In the genomic region with DNA sequence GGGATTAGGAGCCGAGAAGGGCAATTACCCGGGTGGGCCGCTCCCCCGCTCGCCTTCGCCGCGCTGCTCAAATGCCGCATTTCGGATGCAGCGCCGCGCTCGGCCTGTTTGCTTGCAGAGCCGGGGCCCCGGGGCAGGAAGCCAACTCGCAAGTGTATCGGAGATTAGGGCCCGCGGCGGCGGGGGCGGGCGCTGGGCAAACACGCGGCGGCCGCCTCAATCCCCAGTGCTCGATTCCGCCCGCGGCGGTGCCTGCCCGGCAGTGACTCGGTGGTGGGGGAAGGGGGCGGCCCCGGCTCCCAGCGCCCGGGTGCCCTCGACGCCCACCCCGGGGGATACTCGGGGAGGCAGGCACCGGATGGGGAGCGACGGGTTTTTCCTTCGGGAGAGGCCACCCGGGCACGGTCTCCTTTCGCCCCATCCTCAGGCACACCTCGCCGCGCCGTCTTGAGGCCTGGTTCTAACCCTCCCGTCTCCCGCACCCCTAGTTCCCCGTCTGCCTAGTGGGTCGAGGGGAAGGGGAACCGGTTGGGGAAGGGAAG, we compare ENCODE assay signal across 8 cellular contexts. TPM values are rescaled to one million over a fixed set of nuclear protein-coding genes. Genes with fewer than 3 reads are reported as not detected.
DNase-seq lines count a peak whose midpoint lies in the region; ATAC-seq and TF ChIP-seq lines count a peak whose summit lies in the region.

No MANE protein-coding gene starts in this region.

- H3K4me1 Mint-ChIP-seq in nephron = peaks cover 13% of the 10 kb centered on the region

- ATAC-seq in GM19395 (IDR thresholded peaks at IDR 0.05; ENCODE audit: unreplicated experiment) = peak; percentile 44
- peak; percentile 26 for ATAC-seq in stimulated activated naive CD8-positive, alpha-beta T cell treated with anti-CD3 and anti-CD28 coated beads, Interleukin-15, Interleukin-2, amounts not matched to agents 100 U/mL and 50 U/mL, for 24 hours
- ATAC-seq in GM19035 (IDR thresholded peaks at IDR 0.05; ENCODE audit: unreplicated experiment) = no peak

- H3K9me3 ChIP-seq in PC-9 (ENCODE audit: insufficient read depth, low read depth) = no peaks in the 10 kb centered on the region

- no peak overlapping the region for H3K27ac ChIP-seq in PC-9

- H3K36me3 Mint-ChIP-seq in nephron (ENCODE audit: low read depth) = no peaks in the 10 kb centered on the region

- H3K4me3 Mint-ChIP-seq in nephron = peak overlapping the region in 2 of 3 experiments; percentile 28 to 61

- intact Hi-C loops in PC-9 (cut with micrococcal nuclease; ENCODE audit: unreplicated experiment) = loop anchor here (1.0 to 5.0 kb wide), 3 partner anchors 88 to 283 kb away; no protein-coding TSS in a partner anchor

- peaks cover 4% of the 10 kb centered on the region; the same call in 1 of the 2 replicates for H3F3A ChIP-seq in PC-9 (ENCODE audit: insufficient read depth, low read depth)

- H4K20me1 ChIP-seq in PC-9 (ENCODE audit: insufficient read depth) = no peaks in the 10 kb centered on the region

- TF ChIP-seq CTCF in AG04449 (IDR thresholded peaks at IDR 0.05; ENCODE audit: insufficient read depth, low read length, missing control alignments) = peak; percentile 1
- TF ChIP-seq CTCF in PC-9 (conservative IDR thresholded peaks at IDR 0.05) = no peak
- no peak for TF ChIP-seq CTCF in nephron (IDR thresholded peaks at IDR 0.05; ENCODE audit: unreplicated experiment in 3 of 3)

- no peak for DNase-seq in AG04449 (ENCODE audit: low read depth, low spot score)
- DNase-seq in PC-9 = peak in 1 of 2 experiments; percentile 54
- DNase-seq in activated effector memory CD4-positive, alpha-beta T cell treated with Interleukin-2 at 50 U/mL for 16 hours = peak; percentile 60
- peak; percentile 22 for DNase-seq in fibroblast of the conjunctiva (ENCODE audit: low read depth)
- peak; percentile 80 for DNase-seq in stimulated activated naive CD8-positive, alpha-beta T cell treated with anti-CD3 and anti-CD28 coated beads, Interleukin-15, Interleukin-2, amounts not matched to agents 100 U/mL and 50 U/mL, for 24 hours

- peak overlapping the region; percentile 89 for H3K4me2 ChIP-seq in PC-9

- BruUV-seq in PC-9 (replicated peaks; lab: Mats Ljungman, UMichigan) = no TSS peak

- H3K9me3 Mint-ChIP-seq in nephron = no peaks in the 10 kb centered on the region

- POLR2A ChIA-PET in AG04449 (lab: Yijun Ruan, JAX) (no interaction called here), PC-9 (lab: Charles Lee; ENCODE audit: unreplicated experiment) (no interaction called here)

- H3K36me3 ChIP-seq in PC-9 (ENCODE audit: low read depth) = no peaks in the 10 kb centered on the region

- H2AFZ ChIP-seq in PC-9 = peak overlapping the region; percentile 68

- no peaks in the 10 kb centered on the region for H3K9me2 ChIP-seq in PC-9 (ENCODE audit: insufficient read depth)

- peaks cover 19% of the 10 kb centered on the region for H3K4me1 ChIP-seq in PC-9 (replicated peaks; ENCODE audit: insufficient read depth)

- peaks cover 87% of the 10 kb centered on the region for H3K27me3 Mint-ChIP-seq in nephron (ENCODE audit: low read depth)

- H3K4me3 ChIP-seq in AG04449 (ENCODE audit: low read depth, low read length) (peak overlapping the region; percentile 36), PC-9 (peak overlapping the region; percentile 51; the same call in 1 of the 2 replicates)

- no peaks in the 10 kb centered on the region for H3K79me2 ChIP-seq in PC-9 (ENCODE audit: low read depth)

- H3K27ac Mint-ChIP-seq in nephron = no peak overlapping the region

- H3K27me3 ChIP-seq in PC-9 (ENCODE audit: insufficient read depth, low read depth) = peaks cover 47% of the 10 kb centered on the region

- CTCF ChIA-PET in AG04449 (lab: Yijun Ruan, JAX) (interaction anchor here (0.9 to 9.5 kb wide), 17 partner anchors 12 to 312 kb away, joined by 4 to 292 read pairs (median 15); a partner anchor contains a TSS), PC-9 (lab: Charles Lee) (interaction anchor here (2.5 kb wide), 1 partner anchor 37 kb away, joined by 17 read pairs; no protein-coding TSS in a partner anchor)

RNA-seq across cellular contexts. Expression of a gene that starts 26.6 kb away (rescaled TPM):
- total RNA-seq in PC-9 (2021) = not detected in 2 replicates

RNA-seq across cellular contexts. Expression of a gene that starts 38.3 kb away (rescaled TPM):
- total RNA-seq in PC-9 (2021) = 28.3 and 32.0 TPM in 2 replicates

RNA-seq across cellular contexts. Expression of a gene that starts 57.3 kb away (rescaled TPM):
- 8.9 and 9.4 TPM in 2 replicates for total RNA-seq in PC-9 (2021)

RNA-seq across cellular contexts. Expression of a gene that starts 58.4 kb away (rescaled TPM):
- total RNA-seq in PC-9 (2021) = 295 and 319 TPM in 2 replicates
